14 cellular contexts compared by ENCODE assay signal in genomic region chr21:46091631-46092025, GRCh38. TPM values are rescaled to one million over a fixed set of nuclear protein-coding genes. Genes with fewer than 3 reads are reported as not detected.
DNase-seq lines count a peak whose midpoint lies in the region; ATAC-seq and TF ChIP-seq lines count a peak whose summit lies in the region.
"Had no signal": no experiment of that assay in that cellular context is flagged by ENCODE, and none has a peak within 500 bp of the region (broad histone marks: within the 10 kb centered on the region; RNA-seq: fewer than 3 reads in every experiment).

No MANE protein-coding gene starts in this region.

- peak; percentile 32 for DNase-seq in activated CD8-positive, alpha-beta memory T cell treated with anti-CD3 and anti-CD28 coated beads, Interleukin-2, amount 50 U/mL, for 48 hours
- no peak for DNase-seq in activated CD8-positive, alpha-beta memory T cell treated with anti-CD3 and anti-CD28 coated beads for 24 hours
- no peak for DNase-seq in fibroblast of lung (ENCODE audit: low read depth in 2 of 2)
- peak; percentile 62 for DNase-seq in osteocyte (ENCODE audit: extremely low spot score, unreplicated experiment)
- DNase-seq in upper lobe of right lung, result peak; percentile 23
- no peak for DNase-seq in activated CD4-positive, alpha-beta T cell treated with anti-CD3 and anti-CD28 coated beads for 48 hours
- DNase-seq in NCI-H446 (lab: John Stamatoyannopoulos, UW), result no peak
- DNase-seq: activated naive CD8-positive, alpha-beta T cell treated with anti-CD3 and anti-CD28 coated beads for 36 hours; NCI-H1436; NCI-H526 treated with DMSO at 0.1 percent for 48 hours; SHP77 had no signal

- H3K27me3 Mint-ChIP-seq in osteocyte (ENCODE audit: unreplicated experiment), result no peaks in the 10 kb centered on the region
- H3K27me3 Mint-ChIP-seq: activated naive CD8-positive, alpha-beta T cell treated with anti-CD3 and anti-CD28 coated beads for 36 hours; stimulated activated naive CD8-positive, alpha-beta T cell treated with anti-CD3 and anti-CD28 coated beads, Interleukin-15, Interleukin-2, amounts not matched to agents 100 ng/mL and 50 ng/mL, for 24 hours had no signal

- H3K79me2 ChIP-seq in fibroblast of lung (ENCODE audit: control insufficient read depth, insufficient read depth, low read length), result no peaks in the 10 kb centered on the region

- H3K4me3 Mint-ChIP-seq in osteocyte (ENCODE audit: unreplicated experiment), result no peak overlapping the region
- H3K4me3 Mint-ChIP-seq: activated naive CD8-positive, alpha-beta T cell treated with anti-CD3 and anti-CD28 coated beads for 36 hours; dendritic cell treated with granulocyte-macrophage colony-stimulating factor and Interleukin-4, amounts not matched to agents 40 ng/mL and 50 ng/mL, for 4 days; stimulated activated naive CD8-positive, alpha-beta T cell treated with anti-CD3 and anti-CD28 coated beads, Interleukin-15, Interleukin-2, amounts not matched to agents 100 ng/mL and 50 ng/mL, for 24 hours had no signal

- TF ChIP-seq CTCF in fibroblast of lung (conservative IDR thresholded peaks at IDR 0.05 in 1 of 2, IDR thresholded peaks at IDR 0.05 in 1 of 2; ENCODE audit: low read depth in 1 of 2, low read length in 2 of 2) (no peak), osteocyte (IDR thresholded peaks at IDR 0.05) (no peak), upper lobe of right lung (IDR thresholded peaks at IDR 0.05) (no peak)

- no peaks in the 10 kb centered on the region for H4K20me1 ChIP-seq in fibroblast of lung (ENCODE audit: control insufficient read depth, extremely low read depth, insufficient read depth, low read length)

- peak overlapping the region; percentile 87 for H3K4me2 ChIP-seq in fibroblast of lung (ENCODE audit: extremely low read depth, insufficient read depth, low read length)

- peak overlapping the region; percentile 91 for H3K27ac ChIP-seq in fibroblast of lung (ENCODE audit: insufficient read depth, low read length)
- H3K27ac ChIP-seq in upper lobe of right lung, result peak overlapping the region; percentile 82

- H3K27me3 ChIP-seq in fibroblast of lung (ENCODE audit: control insufficient read depth, insufficient read depth, low read length) (no peaks in the 10 kb centered on the region), upper lobe of right lung (no peaks in the 10 kb centered on the region)

- peaks cover 8% of the 10 kb centered on the region for H3K4me1 Mint-ChIP-seq in osteocyte (ENCODE audit: unreplicated experiment)
- H3K4me1 Mint-ChIP-seq: activated naive CD8-positive, alpha-beta T cell treated with anti-CD3 and anti-CD28 coated beads for 36 hours had no signal

- H3K4me1 ChIP-seq in fibroblast of lung (ENCODE audit: control insufficient read depth, extremely low read depth, insufficient read depth, low read length), result peaks cover 22% of the 10 kb centered on the region
- peaks cover 5% of the 10 kb centered on the region for H3K4me1 ChIP-seq in upper lobe of right lung

- H3K9ac ChIP-seq in fibroblast of lung (ENCODE audit: insufficient read depth, low read length), result peak overlapping the region; percentile 63

- intact Hi-C loops in upper lobe of right lung (cut with DNase I), result loop anchor here (10.0 kb wide), 1 partner anchor 117 kb away; no protein-coding TSS in a partner anchor

- H3K27ac Mint-ChIP-seq in osteocyte (ENCODE audit: unreplicated experiment), result peak overlapping the region; percentile 89
- H3K27ac Mint-ChIP-seq: activated naive CD8-positive, alpha-beta T cell treated with anti-CD3 and anti-CD28 coated beads for 36 hours; dendritic cell treated with granulocyte-macrophage colony-stimulating factor and Interleukin-4, amounts not matched to agents 40 ng/mL and 50 ng/mL, for 4 days; stimulated activated naive CD8-positive, alpha-beta T cell treated with anti-CD3 and anti-CD28 coated beads, Interleukin-15, Interleukin-2, amounts not matched to agents 100 ng/mL and 50 ng/mL, for 24 hours had no signal

- H3K4me3 ChIP-seq in fibroblast of lung (replicated peaks in 1 of 4; ENCODE audit: control extremely low read depth in 1 of 4, insufficient read depth in 1 of 4, low read depth in 3 of 4, low read length in 4 of 4) (peak overlapping the region in 3 of 4 experiments; percentile 19 to 56 (median 36)), upper lobe of right lung (no peak overlapping the region)

- H3K9me3 Mint-ChIP-seq in osteocyte (ENCODE audit: unreplicated experiment), result peaks cover 14% of the 10 kb centered on the region

- H2AFZ ChIP-seq in fibroblast of lung (ENCODE audit: low read length), result no peak overlapping the region

- ATAC-seq in upper lobe of right lung (no peak), GM19395 (IDR thresholded peaks at IDR 0.05; ENCODE audit: unreplicated experiment) (no peak)

- H3K36me3 ChIP-seq in fibroblast of lung (ENCODE audit: control insufficient read depth, insufficient read depth, low read length) (peaks cover 2% of the 10 kb centered on the region), upper lobe of right lung (no peaks in the 10 kb centered on the region)

- H3K9me3 ChIP-seq in fibroblast of lung (ENCODE audit: control insufficient read depth, insufficient read depth, low read depth, low read length) (peaks cover 2% of the 10 kb centered on the region), upper lobe of right lung (no peaks in the 10 kb centered on the region)

- peaks cover 8% of the 10 kb centered on the region for H3K36me3 Mint-ChIP-seq in osteocyte (ENCODE audit: unreplicated experiment)

RNA-seq across cellular contexts. Expression of gene COL6A2, which starts 6.3 kb away (rescaled TPM):
- total RNA-seq in fibroblast of lung, result 782 and 928 TPM in 2 replicates
- 346 and 702 TPM in 2 replicates for polyA plus RNA-seq in fibroblast of lung
- 857 and 2,080 TPM in 2 replicates for polyA plus RNA-seq in fibroblast of lung (2012)
- 367 and 1,367 TPM in 2 replicates for polyA minus RNA-seq in fibroblast of lung (ENCODE audit: low replicate concordance)
- 1,821 and 1,951 TPM in 2 replicates for total RNA-seq in osteocyte
- total RNA-seq in upper lobe of right lung, result 269 TPM

Comparison
In these comparisons a context has a peak if more than half of its experiments do, and no peak if none do; other contexts are left out.
1. DNase-seq: peak in activated CD8-positive, alpha-beta memory T cell treated with anti-CD3 and anti-CD28 coated beads, Interleukin-2, amount 50 U/mL, for 48 hours (single experiment), osteocyte (single experiment) and upper lobe of right lung (single experiment); none in activated CD8-positive, alpha-beta memory T cell treated with anti-CD3 and anti-CD28 coated beads for 24 hours (single experiment), fibroblast of lung (0 of 2), activated CD4-positive, alpha-beta T cell treated with anti-CD3 and anti-CD28 coated beads for 48 hours (single experiment) and NCI-H446 (0 of 2).